In the genomic region with DNA sequence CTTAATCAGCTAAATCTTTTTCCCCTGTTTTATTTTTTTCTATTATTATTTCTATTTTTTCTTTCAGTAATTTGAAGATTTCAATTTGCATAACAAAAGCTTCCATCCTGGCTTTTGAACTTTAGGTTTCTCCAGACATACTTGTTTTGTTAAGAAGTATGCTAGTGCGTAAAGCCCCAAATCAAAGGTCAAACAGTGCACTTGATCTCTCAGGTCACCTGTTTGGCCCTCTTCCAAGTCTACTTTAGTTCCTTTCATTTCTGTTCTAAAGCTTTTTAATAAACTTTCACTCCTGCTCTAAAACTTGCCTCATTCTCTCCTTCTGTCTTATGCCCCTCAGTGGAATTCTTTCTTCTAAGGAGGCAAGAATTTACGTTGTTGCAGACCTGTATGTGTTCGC, we compare ENCODE assay signal across 20 cellular contexts. TPM values are rescaled to one million over a fixed set of nuclear protein-coding genes. Genes with fewer than 3 reads are reported as not detected.
DNase-seq lines count a peak whose midpoint lies in the region; ATAC-seq, FAIRE-seq and TF ChIP-seq lines count a peak whose summit lies in the region.
"Had no signal": no experiment of that assay in that cellular context is flagged by ENCODE, and none has a peak within 500 bp of the region (broad histone marks: within the 10 kb centered on the region; RNA-seq: fewer than 3 reads in every experiment).

No MANE protein-coding gene starts in this region.

- TF ChIP-seq CTCF in liver (IDR thresholded peaks at IDR 0.05; ENCODE audit: low read depth, low read length, missing input control): no peak
- no peak for TF ChIP-seq CTCF in HepG2 (CRISPR knock-in tag; IDR thresholded peaks at IDR 0.05)
- TF ChIP-seq CTCF in K562 (IDR thresholded peaks at IDR 0.05 in 2 of 3, conservative IDR thresholded peaks at IDR 0.05 in 1 of 3; ENCODE audit: insufficient read depth in 2 of 3, low read depth in 1 of 3, low read length in 3 of 3): no peak
- TF ChIP-seq CTCF in natural killer cell (IDR thresholded peaks at IDR 0.05): no peak
- TF ChIP-seq CTCF in gastrocnemius medialis (IDR thresholded peaks at IDR 0.05 in 4 of 5, conservative IDR thresholded peaks at IDR 0.05 in 1 of 5): no peak

- CTCF ChIA-PET in HepG2 (lab: Yijun Ruan, JAX; ENCODE audit: low intra/inter-chr PET ratio, low total read pairs) (no interaction called here), K562 (lab: Yijun Ruan, JAX; ENCODE audit: low intra/inter-chr PET ratio) (no interaction called here)

- DNase-seq in HepG2 (ENCODE audit: low spot score): no peak
- no peak for DNase-seq in K562 (ENCODE audit: extremely low read depth in 1 of 4, low spot score in 3 of 4)
- DNase-seq in natural killer cell: no peak
- DNase-seq in gastrocnemius medialis: no peak
- no peak for DNase-seq in activated T-cell treated with anti-CD3 and anti-CD28 coated beads, Interleukin-2, amount 50 U/mL, for 4 hours
- DNase-seq in NCI-H2029 treated with DMSO at 0.1 percent for 48 hours (lab: John Stamatoyannopoulos, UW): no peak
- DNase-seq: ACHN, DMS 273 treated with DMSO at 0.1 percent for 48 hours, DMS79 treated with DMSO at 0.1 percent for 48 hours, EL, HCEC 1CT, HFFc6 had no signal

- H3K9me3 Mint-ChIP-seq in natural killer cell: no peaks in the 10 kb centered on the region
- H3K9me3 Mint-ChIP-seq in activated T-cell treated with anti-CD3 and anti-CD28 coated beads, Interleukin-2, amount 50 U/mL, for 4 hours: no peaks in the 10 kb centered on the region
- H3K9me3 Mint-ChIP-seq: CD4-positive, CD25-positive, alpha-beta regulatory T cell had no signal

- POLR2A ChIA-PET in HepG2 (lab: Yijun Ruan, JAX): no interaction called here
- POLR2A ChIA-PET in K562 (lab: Yijun Ruan, JAX): no interaction called here

- TF ChIP-seq RAD21 in liver (IDR thresholded peaks at IDR 0.05) (no peak), HepG2 (CRISPR knock-in tag; IDR thresholded peaks at IDR 0.05) (no peak), K562 (CRISPR knock-in tag; conservative IDR thresholded peaks at IDR 0.05 in 1 of 2, IDR thresholded peaks at IDR 0.05 in 1 of 2) (no peak)

- H3K27me3 ChIP-seq in liver (ENCODE audit: control insufficient read depth in 4 of 4, insufficient read depth in 4 of 4, low read length in 3 of 4): no peaks in the 10 kb centered on the region
- H3K27me3 ChIP-seq in HepG2 (ENCODE audit: control insufficient read depth in 1 of 2, insufficient read depth in 2 of 2, low read length in 2 of 2): no peaks in the 10 kb centered on the region; a peak in 1 of 5 replicates
- no peaks in the 10 kb centered on the region for H3K27me3 ChIP-seq in K562 (ENCODE audit: control insufficient read depth in 2 of 2, insufficient read depth in 2 of 2, low read length in 2 of 2)
- no peaks in the 10 kb centered on the region for H3K27me3 ChIP-seq in gastrocnemius medialis
- H3K27me3 ChIP-seq: BLaER1 treated with 17β-estradiol and CSF1 and Interleukin-3, amounts not matched to agents 10 nM and 100 nM had no signal

- no peaks in the 10 kb centered on the region for H3K36me3 Mint-ChIP-seq in natural killer cell
- no peaks in the 10 kb centered on the region for H3K36me3 Mint-ChIP-seq in activated T-cell treated with anti-CD3 and anti-CD28 coated beads, Interleukin-2, amount 50 U/mL, for 4 hours (ENCODE audit: insufficient read depth)
- H3K36me3 Mint-ChIP-seq: CD4-positive, CD25-positive, alpha-beta regulatory T cell had no signal

- no peak overlapping the region for H3K4me3 ChIP-seq in liver (ENCODE audit: low read depth in 1 of 3, low read length in 3 of 3)
- no peak overlapping the region for H3K4me3 ChIP-seq in HepG2 (replicated peaks in 1 of 3; ENCODE audit: insufficient read depth in 1 of 3, low read depth in 2 of 3, low read length in 3 of 3)
- no peak overlapping the region for H3K4me3 ChIP-seq in K562
- no peak overlapping the region for H3K4me3 ChIP-seq in gastrocnemius medialis
- H3K4me3 ChIP-seq: BLaER1 treated with 17β-estradiol and CSF1 and Interleukin-3, amounts not matched to agents 10 nM and 100 nM had no signal

- H3K27ac Mint-ChIP-seq in natural killer cell: peak overlapping the region; percentile 80 to 86
- H3K27ac Mint-ChIP-seq: HFFc6 had no signal

- no peaks in the 10 kb centered on the region for H3K79me2 ChIP-seq in HepG2 (ENCODE audit: insufficient read depth, low read length)
- no peaks in the 10 kb centered on the region for H3K79me2 ChIP-seq in K562 (ENCODE audit: control insufficient read depth, insufficient read depth, low read length)

- intact Hi-C loops in HepG2 (cut with micrococcal nuclease; ENCODE audit: unreplicated experiment): no loop called here
- intact Hi-C loops in K562 (cut with micrococcal nuclease): no loop called here
- intact Hi-C loops in natural killer cell (cut with micrococcal nuclease): loop anchor here (10.0 kb wide), 1 partner anchor 52 kb away; a partner anchor contains a TSS
- intact Hi-C loops in gastrocnemius medialis (cut with DNase I; ENCODE audit: low total_unique reads): no loop called here

- no peaks in the 10 kb centered on the region for H3K36me3 ChIP-seq in liver (ENCODE audit: control insufficient read depth in 4 of 4, insufficient read depth in 3 of 4, low read depth in 1 of 4, low read length in 3 of 4)
- H3K36me3 ChIP-seq in HepG2 (replicated peaks in 1 of 2; ENCODE audit: control insufficient read depth in 1 of 2, insufficient read depth in 2 of 2, low read length in 2 of 2): no peaks in the 10 kb centered on the region
- H3K36me3 ChIP-seq in K562 (ENCODE audit: control insufficient read depth, insufficient read depth, low read length): no peaks in the 10 kb centered on the region
- no peaks in the 10 kb centered on the region for H3K36me3 ChIP-seq in gastrocnemius medialis
- H3K36me3 ChIP-seq: BLaER1 treated with 17β-estradiol and CSF1 and Interleukin-3, amounts not matched to agents 10 nM and 100 nM had no signal

- H3K9me1 ChIP-seq in K562 (ENCODE audit: control insufficient read depth, insufficient read depth, low read length): no peaks in the 10 kb centered on the region

- ATAC-seq in HepG2: no peak
- no peak for ATAC-seq in K562
- no peak for ATAC-seq in natural killer cell
- ATAC-seq in HG03095 (IDR thresholded peaks at IDR 0.05; ENCODE audit: unreplicated experiment): no peak
- ATAC-seq in gastrocnemius medialis: no peak
- no peak for ATAC-seq in activated T-cell treated with anti-CD3 and anti-CD28 coated beads, Interleukin-2, amount 50 U/mL, for 4 hours

- H3K4me1 ChIP-seq in liver (ENCODE audit: control insufficient read depth in 4 of 4, insufficient read depth in 4 of 4, low read length in 3 of 4) (peaks cover 0 to 4% (median 0%) of the 10 kb centered on the region in 4 donors), HepG2 (ENCODE audit: insufficient read depth, low read length) (no peaks in the 10 kb centered on the region), K562 (replicated peaks in 1 of 2; ENCODE audit: control insufficient read depth in 2 of 2, insufficient read depth in 2 of 2, low read length in 2 of 2) (no peaks in the 10 kb centered on the region; a peak in 1 of 5 replicates), gastrocnemius medialis (no peaks in the 10 kb centered on the region)

- no TSS peak for BruUV-seq in HepG2 (replicated peaks; lab: Mats Ljungman, UMichigan)
- no TSS peak for BruUV-seq in K562 (replicated peaks; lab: Mats Ljungman, UMichigan)

- H2AFZ ChIP-seq in HepG2 (ENCODE audit: low read length) (no peak overlapping the region), K562 (ENCODE audit: low read depth, low read length) (no peak overlapping the region)

- H3K4me2 ChIP-seq in HepG2 (ENCODE audit: low read depth, low read length): no peak overlapping the region
- no peak overlapping the region for H3K4me2 ChIP-seq in K562 (ENCODE audit: insufficient read depth, low read length)
- H3K4me2 ChIP-seq: BLaER1 treated with 17β-estradiol and CSF1 and Interleukin-3, amounts not matched to agents 10 nM and 100 nM had no signal

- H3K9me3 ChIP-seq in liver (ENCODE audit: control insufficient read depth in 4 of 4, low read length in 3 of 4) (no peaks in the 10 kb centered on the region), HepG2 (ENCODE audit: low read length) (no peaks in the 10 kb centered on the region), K562 (replicated peaks; ENCODE audit: control insufficient read depth, insufficient read depth, low read depth, low read length) (no peaks in the 10 kb centered on the region), gastrocnemius medialis (no peaks in the 10 kb centered on the region)
- H3K9me3 ChIP-seq: BLaER1 treated with 17β-estradiol and CSF1 and Interleukin-3, amounts not matched to agents 10 nM and 100 nM had no signal

- H3K27ac ChIP-seq in liver (ENCODE audit: low read depth in 1 of 2, low read length in 2 of 2): no peak overlapping the region
- H3K27ac ChIP-seq in HepG2 (ENCODE audit: extremely low read length, insufficient read depth, low read length): no peak overlapping the region
- H3K27ac ChIP-seq in K562 (ENCODE audit: extremely low read depth, low read depth, low read length): no peak overlapping the region
- H3K27ac ChIP-seq in gastrocnemius medialis: no peak overlapping the region
- H3K27ac ChIP-seq: BLaER1 treated with 17β-estradiol and CSF1 and Interleukin-3, amounts not matched to agents 10 nM and 100 nM had no signal

- FAIRE-seq in HepG2 (lab: Jason Lieb, UNC) (no peak), K562 (lab: Jason Lieb, UNC) (no peak)
- FAIRE-seq: G401.6, GM19239, H1, HTR-8/SVneo had no signal

- in situ Hi-C loops in HepG2 (cut with HindIII; ENCODE audit: extremely low pct_ligation_motif_present, low pct_unique_long_range_greater_than_20kb): no loop called here
- in situ Hi-C loops in K562 (cut with MboI): no loop called here
- in situ Hi-C loops in gastrocnemius medialis (cut with MboI; ENCODE audit: low sequenced_read_pairs in 4 of 4): no loop called here

- WGBS in liver: 55% methylated on average over 3 of the region's 3 CpGs
- 30% methylated on average over 3 of the region's 3 CpGs for WGBS in HepG2 (ENCODE audit: low lambda C conversion rate)
- 6% methylated on average over 3 of the region's 3 CpGs for WGBS in K562 (ENCODE audit: insufficient coverage, low coverage, missing lambda C conversion rate)

- no peaks in the 10 kb centered on the region for H4K20me1 ChIP-seq in HepG2 (ENCODE audit: insufficient read depth, low read length)
- no peaks in the 10 kb centered on the region for H4K20me1 ChIP-seq in K562 (replicated peaks; ENCODE audit: control insufficient read depth, insufficient read depth, low read length)
- H4K20me1 ChIP-seq: BLaER1 treated with 17β-estradiol and CSF1 and Interleukin-3, amounts not matched to agents 10 nM and 100 nM had no signal

- TF ChIP-seq EP300 in HepG2 (IDR thresholded peaks at IDR 0.05; ENCODE audit: low read depth in 2 of 2, low read length in 2 of 2): no peak
- TF ChIP-seq EP300 in HepG2 (CRISPR knock-in tag; IDR thresholded peaks at IDR 0.05; ENCODE audit: borderline replicate concordance): no peak
- no peak for TF ChIP-seq EP300 in K562 (IDR thresholded peaks at IDR 0.05; ENCODE audit: low read length)

- H3K9ac ChIP-seq in liver (ENCODE audit: low read depth in 1 of 2, low read length in 2 of 2) (no peak overlapping the region), HepG2 (ENCODE audit: insufficient read depth, low read depth, low read length) (no peak overlapping the region), K562 (ENCODE audit: insufficient read depth in 1 of 2, low read depth in 2 of 2, low read length in 2 of 2) (no peak overlapping the region)
- H3K9ac ChIP-seq: BLaER1 treated with 17β-estradiol and CSF1 and Interleukin-3, amounts not matched to agents 10 nM and 100 nM had no signal

- H3K4me1 Mint-ChIP-seq in natural killer cell: peaks cover 60 to 63% of the 10 kb centered on the region in 2 donors
- no peaks in the 10 kb centered on the region for H3K4me1 Mint-ChIP-seq in activated T-cell treated with anti-CD3 and anti-CD28 coated beads, Interleukin-2, amount 50 U/mL, for 4 hours (ENCODE audit: low read depth)
- H3K4me1 Mint-ChIP-seq: CD4-positive, CD25-positive, alpha-beta regulatory T cell had no signal

- TF ChIP-seq POLR2A in HepG2 (IDR thresholded peaks at IDR 0.05; ENCODE audit: insufficient read depth in 1 of 2, low read depth in 2 of 2, low read length in 2 of 2): no peak
- TF ChIP-seq POLR2A in K562 (conservative IDR thresholded peaks at IDR 0.05): no peak
- TF ChIP-seq POLR2A in gastrocnemius medialis (IDR thresholded peaks at IDR 0.05): no peak

- H3K27me3 Mint-ChIP-seq in natural killer cell (ENCODE audit: low read depth in 2 of 2): no peaks in the 10 kb centered on the region
- H3K27me3 Mint-ChIP-seq in activated T-cell treated with anti-CD3 and anti-CD28 coated beads, Interleukin-2, amount 50 U/mL, for 4 hours (ENCODE audit: low read depth): no peaks in the 10 kb centered on the region
- H3K27me3 Mint-ChIP-seq: CD4-positive, CD25-positive, alpha-beta regulatory T cell had no signal

- H3K4me3 Mint-ChIP-seq in natural killer cell: peak overlapping the region; percentile 82
- H3K4me3 Mint-ChIP-seq in activated T-cell treated with anti-CD3 and anti-CD28 coated beads, Interleukin-2, amount 50 U/mL, for 4 hours: no peak overlapping the region
- H3K4me3 Mint-ChIP-seq: CD4-positive, CD25-positive, alpha-beta regulatory T cell; HFFc6 had no signal

RNA-seq across cellular contexts. Expression of a gene that starts 54.6 kb away (rescaled TPM):
- total RNA-seq in liver (10 to 100 TPM; 15.5 to 19.4 TPM), HepG2 (2016; rRNA removed; fragmentation: Illumina TruSeq; extraction: Trizol) (23.8 and 34.9 TPM in 2 replicates), K562 (2014; rRNA removed) (20.4 and 25.3 TPM in 2 replicates), K562 (2014; rRNA removed; fragmentation: Illumina TruSeq; extraction: Trizol) (32.1 and 34.7 TPM in 2 replicates), K562 (2015; rRNA removed; fragmentation: Illumina TruSeq; extraction: Trizol) (30.1 and 31.0 TPM in 2 replicates), K562 (2021) (33.0 and 35.6 TPM in 2 replicates), natural killer cell (10 to 100 TPM; 49.0 to 61.4 (median 51.6) TPM), gastrocnemius medialis (10 to 100 TPM; 13.6 to 21.7 (median 18.0) TPM)
- polyA plus RNA-seq in liver (1 to 10 TPM; 9.0 to 9.7 TPM), HepG2 (2011; rRNA removed) (18.0 and 20.1 TPM in 2 replicates), K562 (2011; rRNA removed) (34.3 and 40.5 TPM in 2 replicates), K562 (2014; fragmentation: Illumina TruSeq; extraction: Trizol) (30.6 and 31.8 TPM in 2 replicates), K562 (2014; fragmentation: Nextera tagmentation; extraction: Ambion mirVana) (10 to 100 TPM; 10.3 to 12.1 TPM), K562 (2014; rRNA removed) (22.9 and 25.1 TPM in 2 replicates)
- 2.3 and 2.7 TPM in 2 replicates for total RNA-seq in HepG2 (2016; cell fraction: cytosol; rRNA removed; fragmentation: Illumina TruSeq; extraction: Trizol; ENCODE audit: low read depth)
- 24.1 and 33.1 TPM in 2 replicates for total RNA-seq in HepG2 (2016; cell fraction: insoluble cytoplasmic fraction; rRNA removed; fragmentation: Illumina TruSeq; extraction: Trizol)
- 13.8 and 14.3 TPM in 2 replicates for total RNA-seq in HepG2 (2016; cell fraction: membrane; rRNA removed; fragmentation: Illumina TruSeq; extraction: Trizol)
- 24.5 and 24.9 TPM in 2 replicates for total RNA-seq in HepG2 (2016; cell fraction: nucleus; rRNA removed; fragmentation: Illumina TruSeq; extraction: Trizol)
- 12.2 and 18.2 TPM in 2 replicates for polyA plus RNA-seq in HepG2 (2011; cell fraction: cytosol; rRNA removed)
- polyA plus RNA-seq in HepG2 (2011; cell fraction: nucleus; rRNA removed): 8.6 and 11.0 TPM in 2 replicates
- polyA plus RNA-seq in HepG2 (2012): 19.9 and 21.5 TPM in 2 replicates
- polyA plus RNA-seq in HepG2 (2016; cell fraction: cytosol; fragmentation: Illumina TruSeq; extraction: Trizol; ENCODE audit: low read depth): 1.4 and 1.5 TPM in 2 replicates
- 37.9 and 38.8 TPM in 2 replicates for polyA plus RNA-seq in HepG2 (2016; cell fraction: insoluble cytoplasmic fraction; fragmentation: Illumina TruSeq; extraction: Trizol; ENCODE audit: low read depth)
- polyA plus RNA-seq in HepG2 (2016; cell fraction: membrane; fragmentation: Illumina TruSeq; extraction: Trizol; ENCODE audit: low read depth): 7.9 and 8.5 TPM in 2 replicates
- polyA plus RNA-seq in HepG2 (2016; cell fraction: nucleus; fragmentation: Illumina TruSeq; extraction: Trizol; ENCODE audit: insufficient read depth, low read depth): 24.0 and 25.3 TPM in 2 replicates
- polyA minus RNA-seq in HepG2 (2011; rRNA and poly(A)+ RNA removed; ENCODE audit: low replicate concordance): 21.7 and 27.2 TPM in 2 replicates
- 16.2 and 17.8 TPM in 2 replicates for polyA minus RNA-seq in HepG2 (2011; cell fraction: cytosol; rRNA and poly(A)+ RNA removed)
- 27.8 and 29.2 TPM in 2 replicates for polyA minus RNA-seq in HepG2 (2011; cell fraction: nucleus; rRNA and poly(A)+ RNA removed)
- 19.7 and 20.5 TPM in 2 replicates for total RNA-seq in K562 (2011; cell fraction: chromatin; rRNA removed; ENCODE audit: low replicate concordance)
- total RNA-seq in K562 (2011; cell fraction: nucleolus; rRNA removed): 19.6 and 20.2 TPM in 2 replicates
- total RNA-seq in K562 (2011; cell fraction: nucleoplasm; rRNA removed): 27.8 and 30.8 TPM in 2 replicates
- 15.1 and 30.2 TPM in 2 replicates for polyA plus RNA-seq in K562 (2011; cell fraction: cytosol; rRNA removed)
- polyA plus RNA-seq in K562 (2011; cell fraction: nucleus; rRNA removed): 15.7 and 21.1 TPM in 2 replicates
- 21.5 and 28.4 TPM in 2 replicates for polyA plus RNA-seq in K562 (2012)
- 50.8 and 51.2 TPM in 2 replicates for polyA minus RNA-seq in K562 (2011; rRNA and poly(A)+ RNA removed)
- 18.2 and 24.0 TPM in 2 replicates for polyA minus RNA-seq in K562 (2011; cell fraction: cytosol; rRNA and poly(A)+ RNA removed)
- 14.1 and 31.0 TPM in 2 replicates for polyA minus RNA-seq in K562 (2011; cell fraction: nucleus; rRNA and poly(A)+ RNA removed)
- total RNA-seq in activated T-cell treated with anti-CD3 and anti-CD28 coated beads, Interleukin-2, amount 50 U/mL, for 4 hours: 10 to 100 TPM; 20.0 to 21.0 (median 20.7) TPM
